Comparison of ENCODE assay signal across 8 cellular contexts in the genomic region with DNA sequence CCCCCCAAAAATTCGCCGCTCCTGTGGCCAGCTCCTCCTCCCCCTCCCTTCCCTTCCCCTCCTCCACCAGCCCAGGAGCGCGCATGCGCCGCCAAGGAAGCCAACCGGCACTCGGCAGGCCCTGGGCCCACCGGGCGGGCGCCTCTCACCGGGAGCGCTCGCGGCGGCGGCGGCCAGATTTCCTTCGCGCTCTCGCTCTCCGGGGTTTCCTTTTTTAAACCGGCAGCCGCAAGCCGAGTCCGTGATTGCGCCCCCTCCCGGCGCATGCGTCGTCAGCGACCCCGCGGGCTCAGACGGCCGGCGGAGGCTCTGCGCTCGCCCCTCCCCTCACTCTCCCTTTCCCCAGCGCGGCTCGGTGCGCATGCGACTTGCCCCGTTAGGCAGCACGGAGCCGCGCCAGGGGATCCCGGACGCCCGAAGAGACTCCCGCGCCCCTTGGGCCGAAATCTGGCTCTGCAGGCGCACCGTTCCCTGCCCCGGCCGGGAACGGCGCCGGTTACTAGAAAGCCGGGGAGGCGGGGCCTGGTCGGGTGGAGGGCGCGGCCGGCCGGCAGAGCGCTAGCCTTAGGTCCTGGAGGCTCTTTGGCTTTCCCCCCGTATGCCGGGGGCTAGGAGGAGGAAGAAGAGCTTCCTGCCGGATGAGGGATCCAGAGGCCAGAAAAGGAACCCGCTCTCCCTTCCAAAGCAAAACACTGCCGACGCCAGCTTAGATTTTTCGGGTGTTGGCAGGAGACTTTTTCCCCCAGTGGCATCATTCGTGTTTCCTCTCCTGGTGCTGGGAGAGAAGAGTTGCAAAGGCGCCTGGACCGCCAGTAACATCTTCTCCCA. TPM values are rescaled to one million over a fixed set of nuclear protein-coding genes. Genes with fewer than 3 reads are reported as not detected.
A peak's percentile ranks its signal among the peaks of the same experiment; 100 is the strongest.
DNase-seq lines count a peak whose midpoint lies in the region; ATAC-seq and TF ChIP-seq lines count a peak whose summit lies in the region.

Gene CLOCK (minus strand): TSS at position 277 of the 828 bp plus-strand sequence. CDS start 64,124 bp downstream, outside the sequence.

- POLR2A ChIA-PET in Panc1 (lab: Charles Lee): interaction anchor here (0.6 kb wide), 1 partner anchor 329 kb away, joined by 3 read pairs; no protein-coding TSS in a partner anchor
- POLR2A ChIA-PET in naive thymus-derived CD4-positive, alpha-beta T cell (lab: Charles Lee): interaction anchor here (0.8 to 2.0 kb wide), 8 partner anchors 7 to 841 kb away, joined by 3 to 14 read pairs (median 4); partner anchors contain the start of genes AASDH, SRD5A3 and TMEM165

- H3K4me1 ChIP-seq in DND-41 (ENCODE audit: insufficient read depth, low read length) (peaks cover 40% of the 10 kb centered on the region), Panc1 (ENCODE audit: control insufficient read depth, insufficient read depth, low read length) (peaks cover 20% of the 10 kb centered on the region)
- peaks cover 5 to 8% of the 10 kb centered on the region in 2 donors for H3K4me1 ChIP-seq in naive thymus-derived CD4-positive, alpha-beta T cell (ENCODE audit: control insufficient read depth in 2 of 2, insufficient read depth in 2 of 2, low read length in 2 of 2)

- H4K20me1 ChIP-seq in DND-41 (ENCODE audit: insufficient read depth, low read length): peaks cover 11% of the 10 kb centered on the region

- CTCF ChIA-PET in Panc1 (lab: Charles Lee): interaction anchor here (0.6 to 0.7 kb wide), 2 partner anchors 111 to 889 kb away, joined by 3 to 4 read pairs; partner anchors contain the start of gene PAICS
- CTCF ChIA-PET in naive thymus-derived CD4-positive, alpha-beta T cell (lab: Charles Lee): interaction anchor here (0.5 to 0.7 kb wide), 3 partner anchors 79 to 393 kb away, joined by 3 read pairs; no protein-coding TSS in a partner anchor

- H3K27me3 ChIP-seq in DND-41 (ENCODE audit: insufficient read depth, low read length, poor library complexity): no peaks in the 10 kb centered on the region
- H3K27me3 ChIP-seq in Panc1 (ENCODE audit: control insufficient read depth, insufficient read depth, low read length): no peaks in the 10 kb centered on the region
- H3K27me3 ChIP-seq in naive thymus-derived CD4-positive, alpha-beta T cell (ENCODE audit: control insufficient read depth in 2 of 2, insufficient read depth in 2 of 2, low read length in 2 of 2): no peaks in the 10 kb centered on the region

- H3K79me2 ChIP-seq in DND-41 (ENCODE audit: insufficient read depth, low read length): peaks cover 47% of the 10 kb centered on the region

- H3K4me3 Mint-ChIP-seq in activated T-helper 1 cell treated with anti-CD3 and anti-CD28 coated beads, Interleukin-12 subunit alpha, Interleukin-12 subunit beta, Interleukin-2, Interleukin-4 antibody, amounts not matched to agents 30 ng/mL and 10 ng/mL and 1 ng/mL, durations not matched to agents 14 hours and 24 hours and 36 hours: peak within 1 kb of the TSS; percentile 92
- peak within 1 kb of the TSS; percentile 88 to 96 (median 94) for H3K4me3 Mint-ChIP-seq in naive thymus-derived CD4-positive, alpha-beta T cell
- H3K4me3 Mint-ChIP-seq in stimulated activated naive B cell treated with anti-CD40 and anti-IgM and Interleukin-4, amounts not matched to agents 10 μg/mL and 1 μg/mL and 100 μg/mL, for 72 hours: peak within 1 kb of the TSS; percentile 90 to 95

- H3K27ac Mint-ChIP-seq in activated T-helper 1 cell treated with anti-CD3 and anti-CD28 coated beads, Interleukin-12 subunit alpha, Interleukin-12 subunit beta, Interleukin-2, Interleukin-4 antibody, amounts not matched to agents 30 ng/mL and 10 ng/mL and 1 ng/mL, durations not matched to agents 14 hours and 24 hours and 36 hours: peak within 1 kb of the TSS; percentile 86
- peak within 1 kb of the TSS; percentile 87 to 92 (median 90) for H3K27ac Mint-ChIP-seq in naive thymus-derived CD4-positive, alpha-beta T cell
- H3K27ac Mint-ChIP-seq in stimulated activated naive B cell treated with anti-CD40 and anti-IgM and Interleukin-4, amounts not matched to agents 10 μg/mL and 1 μg/mL and 100 μg/mL, for 72 hours: peak within 1 kb of the TSS; percentile 96

- H2AFZ ChIP-seq in DND-41 (ENCODE audit: low read depth, low read length): peak within 1 kb of the TSS; percentile 81

- H3K27me3 Mint-ChIP-seq in activated T-helper 1 cell treated with anti-CD3 and anti-CD28 coated beads, Interleukin-12 subunit alpha, Interleukin-12 subunit beta, Interleukin-2, Interleukin-4 antibody, amounts not matched to agents 30 ng/mL and 10 ng/mL and 1 ng/mL, durations not matched to agents 14 hours and 24 hours and 36 hours (ENCODE audit: insufficient read depth): peaks cover 13% of the 10 kb centered on the region
- peaks cover 0 to 29% (median 0%) of the 10 kb centered on the region in 5 donors for H3K27me3 Mint-ChIP-seq in naive thymus-derived CD4-positive, alpha-beta T cell
- H3K27me3 Mint-ChIP-seq in stimulated activated naive B cell treated with anti-CD40 and anti-IgM and Interleukin-4, amounts not matched to agents 10 μg/mL and 1 μg/mL and 100 μg/mL, for 72 hours: peaks cover 0 to 6% of the 10 kb centered on the region in 2 donors

- H3K27ac ChIP-seq in DND-41 (ENCODE audit: low read length) (peak within 1 kb of the TSS; percentile 83), Panc1 (ENCODE audit: low read length) (peak within 1 kb of the TSS; percentile 89)
- peak within 1 kb of the TSS; percentile 84 for H3K27ac ChIP-seq in naive thymus-derived CD4-positive, alpha-beta T cell (ENCODE audit: low read depth, low read length)

- no peaks in the 10 kb centered on the region for H3K9me3 ChIP-seq in DND-41 (ENCODE audit: insufficient read depth, low read length, severe bottlenecking)
- no peaks in the 10 kb centered on the region for H3K9me3 ChIP-seq in Panc1 (ENCODE audit: control insufficient read depth, insufficient read depth, low read depth, low read length)
- no peaks in the 10 kb centered on the region for H3K9me3 ChIP-seq in naive thymus-derived CD4-positive, alpha-beta T cell (ENCODE audit: control insufficient read depth in 2 of 3, low read length in 3 of 3)

- peak; percentile 81 for ATAC-seq in DND-41 (ENCODE audit: insufficient read depth, low read depth)
- peak; percentile 76 for ATAC-seq in GM21723 (IDR thresholded peaks at IDR 0.05; ENCODE audit: unreplicated experiment)
- ATAC-seq in Panc1: peak; percentile 88
- peak; percentile 82 for ATAC-seq in naive thymus-derived CD4-positive, alpha-beta T cell
- ATAC-seq in stimulated activated naive B cell treated with anti-CD40 and anti-IgM and Interleukin-4, amounts not matched to agents 10 μg/mL and 1 μg/mL and 100 μg/mL, for 72 hours (replicated peaks): peak; percentile 78 to 82

- BruUV-seq in Panc1 (replicated peaks; lab: Mats Ljungman, UMichigan): no TSS peak

- H3K36me3 ChIP-seq in DND-41 (ENCODE audit: insufficient read depth, low read length) (no peaks in the 10 kb centered on the region; the same call in 1 of the 2 replicates), Panc1 (ENCODE audit: control insufficient read depth, insufficient read depth, low read length) (peaks cover 4% of the 10 kb centered on the region; the same call in 1 of the 2 replicates)
- H3K36me3 ChIP-seq in naive thymus-derived CD4-positive, alpha-beta T cell (ENCODE audit: control insufficient read depth in 2 of 3, insufficient read depth in 3 of 3, low read length in 3 of 3): peaks cover 0 to 10% (median 0%) of the 10 kb centered on the region in 3 experiments

- H3K4me1 Mint-ChIP-seq in activated T-helper 1 cell treated with anti-CD3 and anti-CD28 coated beads, Interleukin-12 subunit alpha, Interleukin-12 subunit beta, Interleukin-2, Interleukin-4 antibody, amounts not matched to agents 30 ng/mL and 10 ng/mL and 1 ng/mL, durations not matched to agents 14 hours and 24 hours and 36 hours (ENCODE audit: low read depth): peaks cover 41% of the 10 kb centered on the region
- peaks cover 21 to 57% (median 41%) of the 10 kb centered on the region in 7 donors for H3K4me1 Mint-ChIP-seq in naive thymus-derived CD4-positive, alpha-beta T cell
- H3K4me1 Mint-ChIP-seq in stimulated activated naive B cell treated with anti-CD40 and anti-IgM and Interleukin-4, amounts not matched to agents 10 μg/mL and 1 μg/mL and 100 μg/mL, for 72 hours: peaks cover 16 to 22% of the 10 kb centered on the region in 2 donors

- DNase-seq in DND-41: peak; percentile 87
- DNase-seq in KG1 (lab: John Stamatoyannopoulos, UW): peak; percentile 74
- no peak for DNase-seq in Panc1 (ENCODE audit: low read depth, low spot score)
- DNase-seq in activated T-helper 1 cell treated with anti-CD3 and anti-CD28 coated beads, Interleukin-12 subunit alpha, Interleukin-12 subunit beta, Interleukin-2, Interleukin-4 antibody, amounts not matched to agents 30 ng/mL and 10 ng/mL and 1 ng/mL, durations not matched to agents 14 hours and 24 hours and 36 hours (ENCODE audit: low spot score): peak; percentile 80
- DNase-seq in fibroblast of gingiva (ENCODE audit: low read depth): peak; percentile 89
- peak; percentile 79 to 87 (median 83) for DNase-seq in naive thymus-derived CD4-positive, alpha-beta T cell
- peak; percentile 77 for DNase-seq in stimulated activated naive B cell treated with anti-CD40 and anti-IgM and Interleukin-4, amounts not matched to agents 10 μg/mL and 1 μg/mL and 100 μg/mL, for 72 hours

- peak; percentile 54 for TF ChIP-seq CTCF in DND-41 (IDR thresholded peaks at IDR 0.05; ENCODE audit: borderline replicate concordance, extremely low read depth, low read length, poor library complexity, severe bottlenecking)
- TF ChIP-seq CTCF in Panc1 (IDR thresholded peaks at IDR 0.05): peak; percentile 42

- peak within 1 kb of the TSS; percentile 66 to 84 for H3K4me3 ChIP-seq in DND-41 (ENCODE audit: low read depth in 1 of 2, low read length in 2 of 2)
- H3K4me3 ChIP-seq in Panc1 (ENCODE audit: low read depth in 2 of 2, low read length in 2 of 2): peak within 1 kb of the TSS; percentile 80 to 84
- H3K4me3 ChIP-seq in naive thymus-derived CD4-positive, alpha-beta T cell (ENCODE audit: low read length): peak within 1 kb of the TSS; percentile 82

- peak within 1 kb of the TSS; percentile 91 for H3K9ac ChIP-seq in DND-41 (ENCODE audit: low read depth, low read length)

- no peaks in the 10 kb centered on the region for H3K36me3 Mint-ChIP-seq in activated T-helper 1 cell treated with anti-CD3 and anti-CD28 coated beads, Interleukin-12 subunit alpha, Interleukin-12 subunit beta, Interleukin-2, Interleukin-4 antibody, amounts not matched to agents 30 ng/mL and 10 ng/mL and 1 ng/mL, durations not matched to agents 14 hours and 24 hours and 36 hours (ENCODE audit: low read depth)
- no peaks in the 10 kb centered on the region for H3K36me3 Mint-ChIP-seq in naive thymus-derived CD4-positive, alpha-beta T cell
- H3K36me3 Mint-ChIP-seq in stimulated activated naive B cell treated with anti-CD40 and anti-IgM and Interleukin-4, amounts not matched to agents 10 μg/mL and 1 μg/mL and 100 μg/mL, for 72 hours: no peaks in the 10 kb centered on the region

- intact Hi-C loops in Panc1 (cut with micrococcal nuclease; ENCODE audit: unreplicated experiment): no loop called here
- intact Hi-C loops in activated T-helper 1 cell treated with anti-CD3 and anti-CD28 coated beads, Interleukin-12 subunit alpha, Interleukin-12 subunit beta, Interleukin-2, Interleukin-4 antibody, amounts not matched to agents 30 ng/mL and 10 ng/mL and 1 ng/mL, durations not matched to agents 14 hours and 24 hours and 36 hours (cut with micrococcal nuclease): loop anchor here (1.0 to 10.0 kb wide), 16 partner anchors 16 to 1482 kb away; partner anchors contain the start of genes AASDH, CEP135, CHIC2 and EXOC1
- intact Hi-C loops in naive thymus-derived CD4-positive, alpha-beta T cell (cut with micrococcal nuclease): loop anchor here (1.0 to 10.0 kb wide), 19 partner anchors 9 to 1482 kb away; partner anchors contain the start of genes EXOC1 (in 2 of the 2), POLR2B (in 2 of the 2), SRD5A3 (in 2 of the 2) and TMEM165 (in 2 of the 2)

- in situ Hi-C loops in Panc1 (cut with HindIII; ENCODE audit: low pct_unique_long_range_greater_than_20kb, low sequenced_read_pairs): no loop called here

- peak within 1 kb of the TSS; percentile 76 for H3K4me2 ChIP-seq in DND-41 (ENCODE audit: insufficient read depth, low read length)

- no peaks in the 10 kb centered on the region for H3K9me3 Mint-ChIP-seq in activated T-helper 1 cell treated with anti-CD3 and anti-CD28 coated beads, Interleukin-12 subunit alpha, Interleukin-12 subunit beta, Interleukin-2, Interleukin-4 antibody, amounts not matched to agents 30 ng/mL and 10 ng/mL and 1 ng/mL, durations not matched to agents 14 hours and 24 hours and 36 hours
- no peaks in the 10 kb centered on the region for H3K9me3 Mint-ChIP-seq in naive thymus-derived CD4-positive, alpha-beta T cell
- no peaks in the 10 kb centered on the region for H3K9me3 Mint-ChIP-seq in stimulated activated naive B cell treated with anti-CD40 and anti-IgM and Interleukin-4, amounts not matched to agents 10 μg/mL and 1 μg/mL and 100 μg/mL, for 72 hours

RNA-seq across cellular contexts. Expression of gene CLOCK, which starts in this region (rescaled TPM):
- 24.9 TPM for total RNA-seq in Panc1 (2021; ENCODE audit: unreplicated experiment)
- polyA plus RNA-seq in Panc1 (2012; ENCODE audit: insufficient read length): 6.8 TPM
- 12.7 and 13.0 TPM in 2 replicates for total RNA-seq in activated T-helper 1 cell treated with anti-CD3 and anti-CD28 coated beads, Interleukin-12 subunit alpha, Interleukin-12 subunit beta, Interleukin-2, Interleukin-4 antibody, amounts not matched to agents 30 ng/mL and 10 ng/mL and 1 ng/mL, durations not matched to agents 14 hours and 24 hours and 36 hours
- 10 to 100 TPM in 2 of 5 experiments, 1 to 10 TPM in 3; 7.9 to 12.6 (median 8.9) TPM for total RNA-seq in naive thymus-derived CD4-positive, alpha-beta T cell
- 1 to 10 TPM; 4.6 to 5.0 TPM for polyA plus RNA-seq in naive thymus-derived CD4-positive, alpha-beta T cell
